7 cellular contexts compared by ENCODE assay signal in genomic region chr3:197950661-197951029, GRCh38. TPM values are rescaled to one million over a fixed set of nuclear protein-coding genes. Genes with fewer than 3 reads are reported as not detected.
DNase-seq lines count a peak whose midpoint lies in the region; ATAC-seq and TF ChIP-seq lines count a peak whose summit lies in the region.

No MANE protein-coding gene starts in this region.

- peaks cover 32% of the 10 kb centered on the region for H3K36me3 ChIP-seq in iPS DF 6.9 (ENCODE audit: control insufficient read depth, insufficient read depth, low read length)

- H3K27me3 ChIP-seq in iPS DF 6.9 (ENCODE audit: control insufficient read depth, insufficient read depth, low read length), result no peaks in the 10 kb centered on the region

- H3K9me3 ChIP-seq in iPS DF 6.9 (ENCODE audit: control insufficient read depth, insufficient read depth, low read length), result no peaks in the 10 kb centered on the region

- H3K4me3 ChIP-seq in HFF-Myc (replicated peaks; ENCODE audit: low read depth, low read length) (peak overlapping the region; percentile 100), iPS DF 6.9 (ENCODE audit: low read length) (peak overlapping the region; percentile 99)

- ATAC-seq in stimulated activated effector memory CD8-positive, alpha-beta T cell treated with anti-CD3 and anti-CD28 coated beads, Interleukin-12 subunit alpha, Interleukin-12 subunit beta, amount 100 ng/mL, for 72 hours, result no peak
- ATAC-seq in GM19324 (IDR thresholded peaks at IDR 0.05; ENCODE audit: low FRiP score, unreplicated experiment), result no peak

- no peak for TF ChIP-seq CTCF in HFF-Myc (IDR thresholded peaks at IDR 0.05; ENCODE audit: low read depth, low read length, missing control alignments)

- intact Hi-C loops in activated CD4-positive, alpha-beta memory T cell treated with anti-CD3 and anti-CD28 coated beads for 36 hours (cut with micrococcal nuclease), result loop anchor here (1.0 to 2.0 kb wide), 2 partner anchors 10 to 44 kb away; partner anchors contain the start of gene LMLN

- H3K27ac Mint-ChIP-seq in activated CD4-positive, alpha-beta memory T cell treated with anti-CD3 and anti-CD28 coated beads for 36 hours, result peak overlapping the region; percentile 97
- peak overlapping the region; percentile 99 for H3K27ac Mint-ChIP-seq in stimulated activated effector memory CD8-positive, alpha-beta T cell treated with anti-CD3 and anti-CD28 coated beads, Interleukin-12 subunit alpha, Interleukin-12 subunit beta, amount 100 ng/mL, for 72 hours

- peak overlapping the region; percentile 93 for H3K4me3 Mint-ChIP-seq in activated CD4-positive, alpha-beta memory T cell treated with anti-CD3 and anti-CD28 coated beads for 36 hours
- H3K4me3 Mint-ChIP-seq in stimulated activated effector memory CD8-positive, alpha-beta T cell treated with anti-CD3 and anti-CD28 coated beads, Interleukin-12 subunit alpha, Interleukin-12 subunit beta, amount 100 ng/mL, for 72 hours, result peak overlapping the region; percentile 86

- peaks cover 48% of the 10 kb centered on the region for H3K36me3 Mint-ChIP-seq in activated CD4-positive, alpha-beta memory T cell treated with anti-CD3 and anti-CD28 coated beads for 36 hours
- peaks cover 65% of the 10 kb centered on the region for H3K36me3 Mint-ChIP-seq in stimulated activated effector memory CD8-positive, alpha-beta T cell treated with anti-CD3 and anti-CD28 coated beads, Interleukin-12 subunit alpha, Interleukin-12 subunit beta, amount 100 ng/mL, for 72 hours

- H3K27ac ChIP-seq in iPS DF 6.9 (ENCODE audit: low read length), result no peak overlapping the region

- no peak for DNase-seq in HFF-Myc (ENCODE audit: extremely low read depth, low read depth)
- DNase-seq in activated CD4-positive, alpha-beta memory T cell treated with anti-CD3 and anti-CD28 coated beads for 36 hours, result no peak
- no peak for DNase-seq in iPS DF 6.9 (ENCODE audit: low read depth, low spot score)
- no peak for DNase-seq in stimulated activated effector memory CD8-positive, alpha-beta T cell treated with anti-CD3 and anti-CD28 coated beads, Interleukin-12 subunit alpha, Interleukin-12 subunit beta, amount 100 ng/mL, for 72 hours (ENCODE audit: low spot score in 2 of 2)
- no peak for DNase-seq in NCI-H1930 (lab: John Stamatoyannopoulos, UW)
- DNase-seq in kidney glomerular epithelial cell (lab: John Stamatoyannopoulos, UW), result no peak

- H3K9me3 Mint-ChIP-seq in activated CD4-positive, alpha-beta memory T cell treated with anti-CD3 and anti-CD28 coated beads for 36 hours, result no peaks in the 10 kb centered on the region
- H3K9me3 Mint-ChIP-seq in stimulated activated effector memory CD8-positive, alpha-beta T cell treated with anti-CD3 and anti-CD28 coated beads, Interleukin-12 subunit alpha, Interleukin-12 subunit beta, amount 100 ng/mL, for 72 hours, result no peaks in the 10 kb centered on the region

- POLR2A ChIA-PET in activated CD4-positive, alpha-beta memory T cell treated with anti-CD3 and anti-CD28 coated beads for 36 hours (lab: Charles Lee), result interaction anchor here (1.4 to 2.4 kb wide), 2 partner anchors 8 to 11 kb away, joined by 3 to 14 read pairs; a partner anchor contains a TSS

- no CpG with 5 or more reads among the region's 10 CpGs for WGBS in iPS DF 6.9 (ENCODE audit: insufficient coverage, insufficient read length)

- CTCF ChIA-PET in activated CD4-positive, alpha-beta memory T cell treated with anti-CD3 and anti-CD28 coated beads for 36 hours (lab: Charles Lee), result interaction anchor here (0.9 to 2.4 kb wide), 3 partner anchors 9 to 130 kb away, joined by 3 to 21 read pairs (median 9); no protein-coding TSS in a partner anchor

- no peaks in the 10 kb centered on the region for H3K4me1 ChIP-seq in iPS DF 6.9 (ENCODE audit: control insufficient read depth, insufficient read depth, low read length)

- H3K27me3 Mint-ChIP-seq in activated CD4-positive, alpha-beta memory T cell treated with anti-CD3 and anti-CD28 coated beads for 36 hours, result no peaks in the 10 kb centered on the region

- H3K4me1 Mint-ChIP-seq in activated CD4-positive, alpha-beta memory T cell treated with anti-CD3 and anti-CD28 coated beads for 36 hours (ENCODE audit: low read depth), result peaks cover 43% of the 10 kb centered on the region
- peaks cover 45% of the 10 kb centered on the region for H3K4me1 Mint-ChIP-seq in stimulated activated effector memory CD8-positive, alpha-beta T cell treated with anti-CD3 and anti-CD28 coated beads, Interleukin-12 subunit alpha, Interleukin-12 subunit beta, amount 100 ng/mL, for 72 hours

RNA-seq across cellular contexts. Expression of gene RPL35A, which starts 0.7 kb away (rescaled TPM):
- total RNA-seq in activated CD4-positive, alpha-beta memory T cell treated with anti-CD3 and anti-CD28 coated beads for 36 hours, result 1,000 to 10,000 TPM; 1,575 to 1,587 TPM

RNA-seq across cellular contexts. Expression of gene LMLN, which starts 9.4 kb away (rescaled TPM):
- total RNA-seq in activated CD4-positive, alpha-beta memory T cell treated with anti-CD3 and anti-CD28 coated beads for 36 hours, result 1 to 10 TPM; 3.6 to 3.8 TPM
